ENCODE assay signal across 17 cellular contexts in genomic region chr10:96500519-96500918, GRCh38. TPM values are rescaled to one million over a fixed set of nuclear protein-coding genes. Genes with fewer than 3 reads are reported as not detected.
DNase-seq lines count a peak whose midpoint lies in the region; ATAC-seq and TF ChIP-seq lines count a peak whose summit lies in the region.
"Had no signal": no experiment of that assay in that cellular context is flagged by ENCODE, and none has a peak within 500 bp of the region (broad histone marks: within the 10 kb centered on the region; RNA-seq: fewer than 3 reads in every experiment).

No MANE protein-coding gene starts in this region.

- POLR2A ChIA-PET in WTC11 (lab: Charles Lee) = no interaction called here

- intact Hi-C loops in left ventricle myocardium superior (cut with micrococcal nuclease) (no loop called here), left ventricle myocardium inferior (cut with micrococcal nuclease) (no loop called here)

- H3K36me3 ChIP-seq in left ventricle myocardium inferior = no peaks in the 10 kb centered on the region
- H3K36me3 ChIP-seq: BE2C had no signal

- no peak overlapping the region for H3K27ac Mint-ChIP-seq in WTC11
- no peak overlapping the region for H3K27ac Mint-ChIP-seq in osteocyte (ENCODE audit: unreplicated experiment)
- H3K27ac Mint-ChIP-seq: CD4-positive, alpha-beta memory T cell; HFFc6 had no signal

- H3K27me3 Mint-ChIP-seq in WTC11 (ENCODE audit: low read depth) = no peaks in the 10 kb centered on the region; the same call in 1 of the 2 replicates
- peaks cover 14% of the 10 kb centered on the region for H3K27me3 Mint-ChIP-seq in osteocyte (ENCODE audit: unreplicated experiment)

- no peak overlapping the region for H3K27ac ChIP-seq in left ventricle myocardium inferior (replicated peaks)
- H3K27ac ChIP-seq: A549, C4-2B, HL-60 had no signal

- peaks cover 4% of the 10 kb centered on the region for H3K27me3 ChIP-seq in left ventricle myocardium inferior (ENCODE audit: low read depth)
- H3K27me3 ChIP-seq: BE2C had no signal

- no peak overlapping the region for H3K4me3 Mint-ChIP-seq in WTC11
- no peak overlapping the region for H3K4me3 Mint-ChIP-seq in osteocyte (ENCODE audit: unreplicated experiment)
- H3K4me3 Mint-ChIP-seq: HFFc6 had no signal

- H3K36me3 Mint-ChIP-seq in WTC11 (no peaks in the 10 kb centered on the region), osteocyte (ENCODE audit: unreplicated experiment) (no peaks in the 10 kb centered on the region)
- H3K36me3 Mint-ChIP-seq: CD4-positive, alpha-beta memory T cell had no signal

- ATAC-seq in left ventricle myocardium superior (peak; percentile 61), WTC11 (peak; percentile 67), GM21529 (IDR thresholded peaks at IDR 0.05; ENCODE audit: unreplicated experiment) (no peak), HG03520 (IDR thresholded peaks at IDR 0.05; ENCODE audit: unreplicated experiment) (no peak)
- ATAC-seq: A549, GM12878 had no signal

- peaks cover 25% of the 10 kb centered on the region for H3K4me1 Mint-ChIP-seq in WTC11
- no peaks in the 10 kb centered on the region for H3K4me1 Mint-ChIP-seq in osteocyte (ENCODE audit: unreplicated experiment)
- H3K4me1 Mint-ChIP-seq: CD4-positive, alpha-beta memory T cell had no signal

- no peaks in the 10 kb centered on the region for H3K9me3 Mint-ChIP-seq in WTC11
- no peaks in the 10 kb centered on the region for H3K9me3 Mint-ChIP-seq in osteocyte (ENCODE audit: unreplicated experiment)
- H3K9me3 Mint-ChIP-seq: HFFc6 had no signal

- H3K9me3 ChIP-seq in left ventricle myocardium inferior (replicated peaks) = no peaks in the 10 kb centered on the region
- H3K9me3 ChIP-seq: A549, BE2C had no signal

- CTCF ChIA-PET in WTC11 (lab: Charles Lee) = interaction anchor here (0.8 to 5.1 kb wide), 3 partner anchors 10 to 103 kb away, joined by 3 to 45 read pairs (median 16); partner anchors contain the start of gene TLL2

- H3K4me1 ChIP-seq in left ventricle myocardium inferior = peaks cover 6% of the 10 kb centered on the region
- H3K4me1 ChIP-seq: A549, BE2C had no signal

- no peak for DNase-seq in left ventricle myocardium superior
- DNase-seq in left ventricle myocardium inferior = no peak
- peak; percentile 28 for DNase-seq in NCI-H510A (lab: John Stamatoyannopoulos, UW)
- no peak for DNase-seq in WTC11 (ENCODE audit: low spot score)
- DNase-seq in osteocyte (ENCODE audit: extremely low spot score, unreplicated experiment) = peak; percentile 51
- DNase-seq: BE2C; CD4-positive, alpha-beta memory T cell; DMS79; GOT3; HCEC 1CT; HFFc6 had no signal

- H3K4me3 ChIP-seq in left ventricle myocardium inferior = no peak overlapping the region
- H3K4me3 ChIP-seq: A549, GM12878 had no signal

- TF ChIP-seq CTCF in left ventricle myocardium inferior (IDR thresholded peaks at IDR 0.05; ENCODE audit: borderline replicate concordance) (no peak), WTC11 (IDR thresholded peaks at IDR 0.05) (no peak), osteocyte (IDR thresholded peaks at IDR 0.05) (no peak)

TF ChIP-seq in WTC11, 78 proteins besides CTCF, POLR2A, EP300 and RAD21:
- TF ChIP-seq ZNF263 (CRISPR knock-in tag; IDR thresholded peaks at IDR 0.05; ENCODE audit: low read depth) = no peak
- TF ChIP-seq STAT6 (CRISPR knock-in tag; conservative IDR thresholded peaks at IDR 0.05; ENCODE audit: low read depth) = no peak
- no peak for TF ChIP-seq CBFB (CRISPR knock-in tag; IDR thresholded peaks at IDR 0.05; ENCODE audit: low read depth)
- TF ChIP-seq ZNF138 (CRISPR knock-in tag; conservative IDR thresholded peaks at IDR 0.05) = no peak
- no peak for TF ChIP-seq RORB (CRISPR knock-in tag; IDR thresholded peaks at IDR 0.05)
- TF ChIP-seq ZNF396 (CRISPR knock-in tag; IDR thresholded peaks at IDR 0.05; ENCODE audit: borderline replicate concordance) = no peak
- no peak for TF ChIP-seq GTF2I (CRISPR knock-in tag; conservative IDR thresholded peaks at IDR 0.05)
- no peak for TF ChIP-seq SMAD4 (CRISPR knock-in tag; IDR thresholded peaks at IDR 0.05)
- TF ChIP-seq CDX4 (CRISPR knock-in tag; IDR thresholded peaks at IDR 0.05; ENCODE audit: borderline replicate concordance) = no peak
- TF ChIP-seq RELA (CRISPR knock-in tag; IDR thresholded peaks at IDR 0.05; ENCODE audit: borderline replicate concordance) = no peak
- no peak for TF ChIP-seq ZBTB43 (CRISPR knock-in tag; IDR thresholded peaks at IDR 0.05)
TF ChIP-seq in WTC11: peak in this region for 0.

RNA-seq across cellular contexts. Expression of gene TLL2, which starts 13.2 kb away (rescaled TPM):
- total RNA-seq in left ventricle myocardium superior = 11.6 TPM
- total RNA-seq in left ventricle myocardium inferior = 7.0 TPM
- 9.1 to 9.2 TPM (median 9.1 TPM) in 3 replicates for total RNA-seq in WTC11 (2021)
- total RNA-seq in osteocyte = 0.18 TPM in 1 of 2 replicates, not detected in the other

Comparison
In these comparisons a context has a peak if more than half of its experiments do, and no peak if none do; other contexts are left out.
1. ATAC-seq: peak in left ventricle myocardium superior (single experiment) and WTC11 (single experiment); none in GM21529 (single experiment) and HG03520 (single experiment).
2. DNase-seq: peak in NCI-H510A (single experiment) and osteocyte (single experiment); none in left ventricle myocardium superior (single experiment), left ventricle myocardium inferior (single experiment) and WTC11 (single experiment).